Comparison of ENCODE assay signal across 9 cellular contexts in the genomic region with DNA sequence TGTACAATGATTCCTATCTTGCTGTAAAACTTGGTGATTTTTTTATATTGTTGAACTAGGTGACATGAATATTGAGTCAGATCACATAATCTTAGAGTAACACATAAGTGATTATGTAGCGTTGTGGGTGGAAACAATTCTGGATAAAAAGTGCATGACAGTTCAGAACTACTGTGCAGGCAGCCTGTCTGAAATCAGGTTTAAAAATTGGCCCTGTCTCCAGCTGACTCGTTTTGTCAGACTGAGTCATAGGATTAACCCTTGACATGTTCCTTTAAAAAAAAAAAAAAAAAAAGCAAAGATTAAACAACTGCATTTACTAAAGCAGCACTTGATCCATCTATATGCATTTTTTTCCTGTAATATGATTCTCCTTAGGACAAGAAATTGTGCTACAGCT.
A peak's percentile ranks its signal among the peaks of the same experiment; 100 is the strongest.
DNase-seq lines count a peak whose midpoint lies in the region; ATAC-seq, FAIRE-seq and TF ChIP-seq lines count a peak whose summit lies in the region.
"Had no signal": no experiment of that assay in that cellular context is flagged by ENCODE, and none has a peak within 500 bp of the region (broad histone marks: within the 10 kb centered on the region; RNA-seq: fewer than 3 reads in every experiment).

No MANE protein-coding gene starts in this region.

- H3K9me3 ChIP-seq in K562 (replicated peaks; ENCODE audit: control insufficient read depth, insufficient read depth, low read depth, low read length) (no peaks in the 10 kb centered on the region), lower lobe of right lung (no peaks in the 10 kb centered on the region)
- H3K9me3 ChIP-seq in effector memory CD4-positive, alpha-beta T cell (ENCODE audit: control insufficient read depth, low read length) = no peaks in the 10 kb centered on the region

- H2AFZ ChIP-seq in K562 (ENCODE audit: low read depth, low read length) = no peak overlapping the region

- in situ Hi-C loops in K562 (cut with MboI) = no loop called here

- H3K4me3 ChIP-seq in AG09309 (ENCODE audit: control insufficient read depth, low read depth, low read length) (no peak overlapping the region), K562 (no peak overlapping the region), lower lobe of right lung (no peak overlapping the region)
- H3K4me3 ChIP-seq in effector memory CD4-positive, alpha-beta T cell (ENCODE audit: insufficient read depth, low read depth, low read length, poor library complexity, severe bottlenecking) = no peak overlapping the region

- ATAC-seq in K562 (peak; percentile 56; the same call in 2 of the 3 replicates), lower lobe of right lung (no peak), HG03432 (IDR thresholded peaks at IDR 0.05; ENCODE audit: unreplicated experiment) (no peak), GM18505 (IDR thresholded peaks at IDR 0.05; ENCODE audit: unreplicated experiment) (no peak), GM19467 (IDR thresholded peaks at IDR 0.05; ENCODE audit: unreplicated experiment) (no peak)

- no peak for TF ChIP-seq RAD21 in K562 (CRISPR knock-in tag; conservative IDR thresholded peaks at IDR 0.05 in 1 of 2, IDR thresholded peaks at IDR 0.05 in 1 of 2)

- H3K9ac ChIP-seq in K562 (ENCODE audit: insufficient read depth in 1 of 2, low read depth in 2 of 2, low read length in 2 of 2) = no peak overlapping the region

- H3K36me3 ChIP-seq in K562 (ENCODE audit: control insufficient read depth, insufficient read depth, low read length) (no peaks in the 10 kb centered on the region), lower lobe of right lung (no peaks in the 10 kb centered on the region)
- H3K36me3 ChIP-seq in effector memory CD4-positive, alpha-beta T cell (ENCODE audit: control insufficient read depth, insufficient read depth, low read length) = no peaks in the 10 kb centered on the region

- peaks cover 26% of the 10 kb centered on the region for H3K79me2 ChIP-seq in K562 (ENCODE audit: control insufficient read depth, insufficient read depth, low read length)

- H3K27ac ChIP-seq in K562 (ENCODE audit: extremely low read depth, low read depth, low read length) (no peak overlapping the region), lower lobe of right lung (peak overlapping the region; percentile 41)
- no peak overlapping the region for H3K27ac ChIP-seq in effector memory CD4-positive, alpha-beta T cell (ENCODE audit: insufficient read depth, low read length, poor library complexity, severe bottlenecking)

- TF ChIP-seq POLR2A in K562 (conservative IDR thresholded peaks at IDR 0.05) = no peak
- TF ChIP-seq POLR2A in GM18505 (IDR thresholded peaks at IDR 0.05; ENCODE audit: borderline replicate concordance, extremely low read depth, insufficient read depth, insufficient read length) = no peak

- no peak overlapping the region for H3K4me2 ChIP-seq in K562 (ENCODE audit: insufficient read depth, low read length)

- no peaks in the 10 kb centered on the region for H3K9me1 ChIP-seq in K562 (ENCODE audit: control insufficient read depth, insufficient read depth, low read length)

- no peak for FAIRE-seq in K562 (lab: Jason Lieb, UNC)

- TF ChIP-seq CTCF in AG09309 (IDR thresholded peaks at IDR 0.05; ENCODE audit: control insufficient read depth, insufficient read depth, low read depth, low read length, missing control alignments) (no peak), K562 (IDR thresholded peaks at IDR 0.05 in 2 of 3, conservative IDR thresholded peaks at IDR 0.05 in 1 of 3; ENCODE audit: insufficient read depth in 2 of 3, low read depth in 1 of 3, low read length in 3 of 3) (no peak), lower lobe of right lung (IDR thresholded peaks at IDR 0.05) (no peak)

- H3K4me1 ChIP-seq in K562 (replicated peaks in 1 of 2; ENCODE audit: control insufficient read depth in 2 of 2, insufficient read depth in 2 of 2, low read length in 2 of 2) (peaks cover 3 to 10% of the 10 kb centered on the region in 2 experiments; a peak in 2 of 5 replicates), lower lobe of right lung (peaks cover 41% of the 10 kb centered on the region)
- H3K4me1 ChIP-seq in effector memory CD4-positive, alpha-beta T cell (ENCODE audit: control insufficient read depth, insufficient read depth, low read length, poor library complexity, severe bottlenecking) = no peaks in the 10 kb centered on the region

- 0% methylated on average over 2 of the region's 2 CpGs for WGBS in K562 (ENCODE audit: insufficient coverage, low coverage, missing lambda C conversion rate)

- BruUV-seq in K562 (replicated peaks; lab: Mats Ljungman, UMichigan) = no TSS peak

- no peaks in the 10 kb centered on the region; the same call in 1 of the 2 replicates for H4K20me1 ChIP-seq in K562 (replicated peaks; ENCODE audit: control insufficient read depth, insufficient read depth, low read length)

- H3K27me3 ChIP-seq in K562 (ENCODE audit: control insufficient read depth in 2 of 2, insufficient read depth in 2 of 2, low read length in 2 of 2) = no peaks in the 10 kb centered on the region
- no peaks in the 10 kb centered on the region for H3K27me3 ChIP-seq in lower lobe of right lung (ENCODE audit: low read depth)
- H3K27me3 ChIP-seq in effector memory CD4-positive, alpha-beta T cell (replicated peaks; ENCODE audit: control insufficient read depth, insufficient read depth, low read length, poor library complexity, severe bottlenecking) = no peaks in the 10 kb centered on the region

- CTCF ChIA-PET in K562 (lab: Yijun Ruan, JAX; ENCODE audit: low intra/inter-chr PET ratio) = no interaction called here

- intact Hi-C loops in K562 (cut with micrococcal nuclease) (loop anchor here (10.0 kb wide), 2 partner anchors 201 to 721 kb away; no protein-coding TSS in a partner anchor), lower lobe of right lung (cut with DNase I) (no loop called here)

- POLR2A ChIA-PET in K562 (lab: Yijun Ruan, JAX) = interaction anchor here (0.8 to 1.1 kb wide), 3 partner anchors 8 to 1242 kb away, joined by 3 read pairs; no protein-coding TSS in a partner anchor

- TF ChIP-seq EP300 in K562 (IDR thresholded peaks at IDR 0.05; ENCODE audit: low read length) = no peak

- DNase-seq in AG09309 (ENCODE audit: low read depth) (peak; percentile 62), HS-27A (ENCODE audit: low read depth) (peak; percentile 79), K562 (ENCODE audit: extremely low read depth in 1 of 4, low spot score in 3 of 4) (peak in 2 of 4 experiments; percentile 9 to 47), lower lobe of right lung (no peak)
- no peak for DNase-seq in effector memory CD4-positive, alpha-beta T cell
- DNase-seq: SIG-M5 had no signal

TF ChIP-seq in K562, 482 proteins besides CTCF, POLR2A, EP300 and RAD21 (continues in another document):
- TF ChIP-seq, protein P1, sequence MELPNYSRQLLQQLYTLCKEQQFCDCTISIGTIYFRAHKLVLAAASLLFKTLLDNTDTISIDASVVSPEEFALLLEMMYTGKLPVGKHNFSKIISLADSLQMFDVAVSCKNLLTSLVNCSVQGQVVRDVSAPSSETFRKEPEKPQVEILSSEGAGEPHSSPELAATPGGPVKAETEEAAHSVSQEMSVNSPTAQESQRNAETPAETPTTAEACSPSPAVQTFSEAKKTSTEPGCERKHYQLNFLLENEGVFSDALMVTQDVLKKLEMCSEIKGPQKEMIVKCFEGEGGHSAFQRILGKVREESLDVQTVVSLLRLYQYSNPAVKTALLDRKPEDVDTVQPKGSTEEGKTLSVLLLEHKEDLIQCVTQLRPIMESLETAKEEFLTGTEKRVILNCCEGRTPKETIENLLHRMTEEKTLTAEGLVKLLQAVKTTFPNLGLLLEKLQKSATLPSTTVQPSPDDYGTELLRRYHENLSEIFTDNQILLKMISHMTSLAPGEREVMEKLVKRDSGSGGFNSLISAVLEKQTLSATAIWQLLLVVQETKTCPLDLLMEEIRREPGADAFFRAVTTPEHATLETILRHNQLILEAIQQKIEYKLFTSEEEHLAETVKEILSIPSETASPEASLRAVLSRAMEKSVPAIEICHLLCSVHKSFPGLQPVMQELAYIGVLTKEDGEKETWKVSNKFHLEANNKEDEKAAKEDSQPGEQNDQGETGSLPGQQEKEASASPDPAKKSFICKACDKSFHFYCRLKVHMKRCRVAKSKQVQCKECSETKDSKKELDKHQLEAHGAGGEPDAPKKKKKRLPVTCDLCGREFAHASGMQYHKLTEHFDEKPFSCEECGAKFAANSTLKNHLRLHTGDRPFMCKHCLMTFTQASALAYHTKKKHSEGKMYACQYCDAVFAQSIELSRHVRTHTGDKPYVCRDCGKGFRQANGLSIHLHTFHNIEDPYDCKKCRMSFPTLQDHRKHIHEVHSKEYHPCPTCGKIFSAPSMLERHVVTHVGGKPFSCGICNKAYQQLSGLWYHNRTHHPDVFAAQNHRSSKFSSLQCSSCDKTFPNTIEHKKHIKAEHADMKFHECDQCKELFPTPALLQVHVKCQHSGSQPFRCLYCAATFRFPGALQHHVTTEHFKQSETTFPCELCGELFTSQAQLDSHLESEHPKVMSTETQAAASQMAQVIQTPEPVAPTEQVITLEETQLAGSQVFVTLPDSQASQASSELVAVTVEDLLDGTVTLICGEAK (IDR thresholded peaks at IDR 0.05) = no peak
- TF ChIP-seq, protein P1 (CRISPR knock-in tag; IDR thresholded peaks at IDR 0.05) = no peak
- no peak for TF ChIP-seq SP1 (CRISPR knock-in tag; IDR thresholded peaks at IDR 0.05)

Comparison
In these comparisons a context has a peak if more than half of its experiments do, and no peak if none do; other contexts are left out.
1. DNase-seq: peak in AG09309 (single experiment) and HS-27A (single experiment); none in lower lobe of right lung (single experiment) and effector memory CD4-positive, alpha-beta T cell (0 of 3).